In genomic region chr7:20241491-20242261, GRCh38 we compare ENCODE assay signal across 9 cellular contexts. TPM values are rescaled to one million over a fixed set of nuclear protein-coding genes. Genes with fewer than 3 reads are reported as not detected.
DNase-seq lines count a peak whose midpoint lies in the region; ATAC-seq and TF ChIP-seq lines count a peak whose summit lies in the region.
"Had no signal": no experiment of that assay in that cellular context is flagged by ENCODE, and none has a peak within 500 bp of the region (broad histone marks: within the 10 kb centered on the region; RNA-seq: fewer than 3 reads in every experiment).

No MANE protein-coding gene starts in this region.

- H3K4me2 ChIP-seq in OCI-LY3 (ENCODE audit: low read length) (peak overlapping the region; percentile 88), mesendoderm (ENCODE audit: low read length) (no peak overlapping the region), hepatocyte (no peak overlapping the region)

- H3K27ac ChIP-seq in OCI-LY3 (ENCODE audit: low read length) (peak overlapping the region; percentile 93), mesendoderm (ENCODE audit: low read depth, low read length) (no peak overlapping the region), hepatocyte (no peak overlapping the region)

- no CpG with 5 or more reads among the region's 5 CpGs for WGBS in mesendoderm (ENCODE audit: extremely low coverage, insufficient coverage, low lambda C conversion rate)
- WGBS in hepatocyte (ENCODE audit: low lambda C conversion rate, missing lambda C conversion rate) = 79% methylated on average over 5 of the region's 5 CpGs

- no peaks in the 10 kb centered on the region for H3K36me3 ChIP-seq in OCI-LY3 (replicated peaks; ENCODE audit: low read depth, low read length)
- H3K36me3 ChIP-seq in mesendoderm (ENCODE audit: control insufficient read depth, insufficient read depth, low read length) = no peaks in the 10 kb centered on the region
- H3K36me3 ChIP-seq in hepatocyte (replicated peaks; ENCODE audit: insufficient read depth, low read depth) = no peaks in the 10 kb centered on the region

- H2BK120ac ChIP-seq in mesendoderm (ENCODE audit: low read depth, low read length) = no peak overlapping the region

- H3K79me2 ChIP-seq in OCI-LY3 (ENCODE audit: low read length) (no peaks in the 10 kb centered on the region), mesendoderm (ENCODE audit: control insufficient read depth, insufficient read depth, low read length) (no peaks in the 10 kb centered on the region), hepatocyte (no peaks in the 10 kb centered on the region)

- H2AFZ ChIP-seq in OCI-LY3 (ENCODE audit: low read depth, low read length) (no peak overlapping the region), hepatocyte (no peak overlapping the region)

- peak; percentile 41 for ATAC-seq in GM18502 (IDR thresholded peaks at IDR 0.05; ENCODE audit: poor library complexity, unreplicated experiment)
- peak; percentile 21 for ATAC-seq in HG02884 (IDR thresholded peaks at IDR 0.05; ENCODE audit: unreplicated experiment)
- ATAC-seq: activated CD4-positive, alpha-beta T cell treated with anti-CD3 and anti-CD28 coated beads for 36 hours had no signal

- H2BK5ac ChIP-seq in mesendoderm (ENCODE audit: low read length) = no peak overlapping the region

- H2BK15ac ChIP-seq in mesendoderm (replicated peaks; ENCODE audit: low read depth) = no peak overlapping the region

- no peak for TF ChIP-seq CTCF in OCI-LY3 (IDR thresholded peaks at IDR 0.05; ENCODE audit: low read depth, low read length)
- TF ChIP-seq CTCF in hepatocyte (IDR thresholded peaks at IDR 0.05; ENCODE audit: poor library complexity) = no peak

- H3K4me1 ChIP-seq in OCI-LY3 (ENCODE audit: low read length) (peaks cover 70% of the 10 kb centered on the region), mesendoderm (ENCODE audit: control insufficient read depth, low read depth, low read length) (no peaks in the 10 kb centered on the region), hepatocyte (ENCODE audit: insufficient read depth) (peaks cover 7% of the 10 kb centered on the region)

- H3K27me3 ChIP-seq in OCI-LY3 (ENCODE audit: low read depth, low read length) (no peaks in the 10 kb centered on the region), mesendoderm (ENCODE audit: insufficient read depth, low read length, poor library complexity) (no peaks in the 10 kb centered on the region), hepatocyte (no peaks in the 10 kb centered on the region)

- no peak overlapping the region for H3K4ac ChIP-seq in mesendoderm (ENCODE audit: low read depth, low read length)

- H3K18ac ChIP-seq in mesendoderm (ENCODE audit: low read length) = no peak overlapping the region

- no peak overlapping the region for H3K23ac ChIP-seq in mesendoderm (ENCODE audit: low read length)

- no peaks in the 10 kb centered on the region for H3K79me1 ChIP-seq in mesendoderm (ENCODE audit: low read length)

- peak overlapping the region; percentile 67; the same call in 1 of the 2 replicates for H3K9ac ChIP-seq in OCI-LY3 (ENCODE audit: low read length)
- H3K9ac ChIP-seq in mesendoderm (ENCODE audit: low read length) = no peak overlapping the region

- H3K56ac ChIP-seq in mesendoderm (ENCODE audit: low read length) = no peak overlapping the region

- no peak overlapping the region for H4K5ac ChIP-seq in mesendoderm (ENCODE audit: low read length)

- DNase-seq in myocyte (ENCODE audit: low read depth) (peak; percentile 62), mesendoderm (no peak), hepatocyte (ENCODE audit: low spot score) (no peak), NCI-H526 treated with DMSO at 0.1 percent for 48 hours (lab: John Stamatoyannopoulos, UW) (no peak)
- no peak for DNase-seq in activated CD4-positive, alpha-beta T cell treated with anti-CD3 and anti-CD28 coated beads, Interleukin-2, amount 50 U/mL, for 1 hour
- DNase-seq: activated CD4-positive, alpha-beta T cell treated with anti-CD3 and anti-CD28 coated beads for 36 hours had no signal

- H4K20me1 ChIP-seq in OCI-LY3 (ENCODE audit: insufficient read depth, low read length) (no peaks in the 10 kb centered on the region), hepatocyte (ENCODE audit: insufficient read depth, poor library complexity, severe bottlenecking) (no peaks in the 10 kb centered on the region)

- H2AK5ac ChIP-seq in mesendoderm (ENCODE audit: low read length) = no peak overlapping the region

- peak overlapping the region; percentile 72 for H3K4me3 ChIP-seq in OCI-LY3 (ENCODE audit: low read length)
- H3K4me3 ChIP-seq in mesendoderm (ENCODE audit: low read length) = no peak overlapping the region
- no peak overlapping the region for H3K4me3 ChIP-seq in hepatocyte

- H3K9me3 ChIP-seq in OCI-LY3 (ENCODE audit: insufficient read depth, low read length) = no peaks in the 10 kb centered on the region
- no peaks in the 10 kb centered on the region for H3K9me3 ChIP-seq in hepatocyte (ENCODE audit: low read depth)

- no peaks in the 10 kb centered on the region for H3K9me2 ChIP-seq in hepatocyte (replicated peaks; ENCODE audit: insufficient read depth)

- no peak overlapping the region for H4K8ac ChIP-seq in mesendoderm (ENCODE audit: low read depth, low read length)

RNA-seq across cellular contexts. Expression of gene MACC1, which starts 24.5 kb away (rescaled TPM):
- 0.05 and 0.10 TPM in 2 replicates for total RNA-seq in myocyte
- not detected for polyA plus RNA-seq in myocyte (2012)
- 3.8 TPM for polyA plus RNA-seq in mesendoderm (2013, experiment 1 of 2)
- 4.1 TPM for polyA plus RNA-seq in mesendoderm (2013, experiment 2 of 2)
- total RNA-seq in hepatocyte = 42.9 and 46.0 TPM in 2 replicates
- polyA plus RNA-seq in hepatocyte = 6.9 and 7.2 TPM in 2 replicates

Comparison
In these comparisons a context has a peak if more than half of its experiments do, and no peak if none do; other contexts are left out.
1. RNA of gene MACC1, which starts 24.5 kb away (total RNA-seq): 42.9 to 46.0 TPM in hepatocyte; 0.05 to 0.10 TPM in myocyte; every median in the first group is over 10 times any median in the second.